In the genomic region with DNA sequence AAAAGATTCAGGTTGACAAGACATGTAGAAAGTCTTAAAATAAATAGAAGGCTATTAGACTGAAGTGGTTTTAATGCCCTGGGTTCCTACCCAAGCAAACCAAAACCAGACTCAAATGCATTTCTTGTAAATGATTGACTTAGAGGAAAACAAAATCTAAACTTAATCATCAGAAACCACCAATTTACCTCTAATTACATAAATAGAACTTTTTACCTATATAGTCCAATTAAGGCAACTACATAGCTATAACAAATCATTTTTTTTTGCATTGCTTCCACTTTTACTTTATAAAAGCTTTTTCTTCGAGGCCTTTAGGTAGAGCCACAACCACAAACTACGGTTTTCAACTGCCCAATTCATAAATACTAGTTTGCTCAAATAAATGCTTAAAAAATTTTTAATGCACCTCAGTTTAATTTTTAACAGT, we compare ENCODE assay signal across 25 cellular contexts.
DNase-seq lines count a peak whose midpoint lies in the region; ATAC-seq, FAIRE-seq and TF ChIP-seq lines count a peak whose summit lies in the region.
"Had no signal": no experiment of that assay in that cellular context is flagged by ENCODE, and none has a peak within 500 bp of the region (broad histone marks: within the 10 kb centered on the region; RNA-seq: fewer than 3 reads in every experiment).

No MANE protein-coding gene starts in this region.

- ATAC-seq in GM18517 (IDR thresholded peaks at IDR 0.05; ENCODE audit: unreplicated experiment) (peak; percentile 71), GM19397 (IDR thresholded peaks at IDR 0.05; ENCODE audit: unreplicated experiment) (peak; percentile 70), HG02623 (IDR thresholded peaks at IDR 0.05; ENCODE audit: unreplicated experiment) (peak; percentile 51), HG03175 (IDR thresholded peaks at IDR 0.05; ENCODE audit: unreplicated experiment) (peak; percentile 64), GM19328 (IDR thresholded peaks at IDR 0.05; ENCODE audit: unreplicated experiment) (no peak)
- ATAC-seq: heart left ventricle, HepG2, natural killer cell, sciatic nerve had no signal

- no peak for TF ChIP-seq POLR2A in GM12892 (IDR thresholded peaks at IDR 0.05; ENCODE audit: low read depth, low read length)

- no peak for FAIRE-seq in GM12892 (lab: Jason Lieb, UNC)
- FAIRE-seq: A204.1, HepG2 had no signal

- intact Hi-C loops in posterior cingulate gyrus (cut with DNase I) = no loop called here

- DNase-seq in NCI-H2029 (lab: John Stamatoyannopoulos, UW) = no peak
- DNase-seq in GM12892 (ENCODE audit: insufficient read length) = no peak
- no peak for DNase-seq in posterior cingulate gyrus
- DNase-seq: activated CD4-positive, alpha-beta T cell treated with anti-CD3 and anti-CD28 coated beads, Interleukin-2, amount 50 U/mL, for 1 hour; activated gamma-delta T cell; activated T-cell treated with anti-CD3 and anti-CD28 coated beads for 4 hours; COR-L47; dermis blood vessel endothelial cell; DND-41; H9; heart left ventricle; left ventricle myocardium inferior; natural killer cell; NCI-H524 treated with DMSO at 0.1 percent for 48 hours; RPMI8226; SK-N-SH; testis had no signal
